ENCODE assay signal across 9 cellular contexts in the genomic region with DNA sequence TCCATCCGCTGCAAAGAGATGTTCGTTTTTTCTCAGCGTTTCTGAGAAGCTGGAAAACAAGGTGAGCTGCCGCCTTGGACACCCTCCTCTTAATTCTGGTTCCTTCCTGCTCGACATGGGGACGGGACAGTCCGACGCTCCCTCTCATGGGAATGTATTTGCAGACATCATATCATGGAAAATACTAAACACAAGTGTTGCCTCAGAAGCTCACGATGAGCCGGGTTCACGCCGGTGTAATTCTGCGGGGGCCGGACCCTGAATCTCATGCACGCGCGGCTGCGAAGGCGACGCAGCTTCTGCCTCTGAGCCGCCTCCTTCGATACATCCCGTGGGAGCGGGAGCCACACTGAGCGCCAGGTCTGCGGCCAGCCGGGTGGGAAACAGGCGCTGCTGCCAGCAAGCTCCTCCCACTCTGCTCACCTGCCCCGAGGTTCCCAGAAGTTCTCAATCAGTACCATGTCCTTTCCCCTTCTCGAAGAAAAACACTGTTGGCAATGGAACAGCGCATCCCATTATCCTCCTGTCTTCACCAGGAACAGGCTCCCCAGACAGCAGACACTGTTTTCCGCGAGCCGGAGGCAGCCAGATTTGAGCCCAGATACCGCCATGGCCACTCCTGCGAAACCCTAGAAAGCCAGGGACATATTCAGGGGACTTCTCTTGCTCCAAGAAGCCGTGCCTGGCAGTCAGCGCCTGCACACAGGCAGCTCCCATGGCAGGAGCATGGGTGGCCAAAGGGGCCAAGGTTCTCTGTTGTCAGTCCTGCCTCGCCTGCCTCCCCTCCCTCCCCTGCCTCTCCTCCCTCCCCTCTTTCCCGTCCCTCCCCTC.
DNase-seq lines count a peak whose midpoint lies in the region; ATAC-seq and FAIRE-seq lines count a peak whose summit lies in the region.
"Had no signal": no experiment of that assay in that cellular context is flagged by ENCODE, and none has a peak within 500 bp of the region (broad histone marks: within the 10 kb centered on the region; RNA-seq: fewer than 3 reads in every experiment).

No MANE protein-coding gene starts in this region.

- H3K9me3 ChIP-seq in iPS-15b (ENCODE audit: control insufficient read depth, insufficient read depth, low read length) (no peaks in the 10 kb centered on the region), small intestine (ENCODE audit: control insufficient read depth, low read depth) (no peaks in the 10 kb centered on the region)

- peak; percentile 42 to 49 for DNase-seq in NCI-H524 (lab: John Stamatoyannopoulos, UW)
- DNase-seq in NCI-H524 treated with DMSO at 0.1 percent for 48 hours (lab: John Stamatoyannopoulos, UW) = no peak
- DNase-seq in SK-N-DZ (ENCODE audit: low spot score) = peak; percentile 50
- peak; percentile 52 for DNase-seq in small intestine
- DNase-seq in NCI-H2196 (lab: John Stamatoyannopoulos, UW; ENCODE audit: unreplicated experiment) = no peak

- peaks cover 17% of the 10 kb centered on the region for H3K27me3 ChIP-seq in iPS-15b (ENCODE audit: control insufficient read depth, insufficient read depth, low read length)
- peaks cover 0 to 2% of the 10 kb centered on the region in 2 donors for H3K27me3 ChIP-seq in small intestine (ENCODE audit: control insufficient read depth in 2 of 2, insufficient read depth in 2 of 2, low read length in 2 of 2)

- H3K4me3 ChIP-seq in iPS-15b (ENCODE audit: low read depth, low read length) (peak overlapping the region; percentile 54), small intestine (ENCODE audit: low read depth in 1 of 2, low read length in 2 of 2) (no peak overlapping the region)

- no peak overlapping the region for H3K27ac ChIP-seq in small intestine (ENCODE audit: low read depth in 1 of 2, low read length in 1 of 2)

- no peak for ATAC-seq in GM18517 (IDR thresholded peaks at IDR 0.05; ENCODE audit: unreplicated experiment)
- ATAC-seq in GM18907 (IDR thresholded peaks at IDR 0.05; ENCODE audit: unreplicated experiment) = no peak

- H3K9ac ChIP-seq in iPS-15b (ENCODE audit: low read depth, low read length) = no peak overlapping the region

- 10 to 14% (median 13%) methylated on average over 39 to 40 of the region's 40 CpGs for WGBS in small intestine, 3 donors

- FAIRE-seq in small intestine (lab: Jason Lieb, UNC) = no peak
- FAIRE-seq: colon had no signal

- H3K4me1 ChIP-seq in iPS-15b (ENCODE audit: control insufficient read depth, insufficient read depth, low read length) = peaks cover 12% of the 10 kb centered on the region
- H3K4me1 ChIP-seq in small intestine (ENCODE audit: control insufficient read depth in 2 of 2, insufficient read depth in 1 of 2, low read depth in 1 of 2, low read length in 1 of 2) = peaks cover 0 to 7% of the 10 kb centered on the region in 2 donors

- H3K36me3 ChIP-seq in iPS-15b (ENCODE audit: control insufficient read depth, insufficient read depth, low read length) = no peaks in the 10 kb centered on the region
- H3K36me3 ChIP-seq in small intestine (ENCODE audit: control insufficient read depth in 2 of 2, insufficient read depth in 2 of 2, low read length in 2 of 2) = no peaks in the 10 kb centered on the region

Comparison
In these comparisons a context has a peak if more than half of its experiments do, and no peak if none do; other contexts are left out.
1. DNase-seq: peak in NCI-H524 (2 of 2), SK-N-DZ (single experiment) and small intestine (single experiment); none in NCI-H524 treated with DMSO at 0.1 percent for 48 hours (single experiment) and NCI-H2196 (single experiment).